1 cellular context compared by ENCODE assay signal in the genomic region with DNA sequence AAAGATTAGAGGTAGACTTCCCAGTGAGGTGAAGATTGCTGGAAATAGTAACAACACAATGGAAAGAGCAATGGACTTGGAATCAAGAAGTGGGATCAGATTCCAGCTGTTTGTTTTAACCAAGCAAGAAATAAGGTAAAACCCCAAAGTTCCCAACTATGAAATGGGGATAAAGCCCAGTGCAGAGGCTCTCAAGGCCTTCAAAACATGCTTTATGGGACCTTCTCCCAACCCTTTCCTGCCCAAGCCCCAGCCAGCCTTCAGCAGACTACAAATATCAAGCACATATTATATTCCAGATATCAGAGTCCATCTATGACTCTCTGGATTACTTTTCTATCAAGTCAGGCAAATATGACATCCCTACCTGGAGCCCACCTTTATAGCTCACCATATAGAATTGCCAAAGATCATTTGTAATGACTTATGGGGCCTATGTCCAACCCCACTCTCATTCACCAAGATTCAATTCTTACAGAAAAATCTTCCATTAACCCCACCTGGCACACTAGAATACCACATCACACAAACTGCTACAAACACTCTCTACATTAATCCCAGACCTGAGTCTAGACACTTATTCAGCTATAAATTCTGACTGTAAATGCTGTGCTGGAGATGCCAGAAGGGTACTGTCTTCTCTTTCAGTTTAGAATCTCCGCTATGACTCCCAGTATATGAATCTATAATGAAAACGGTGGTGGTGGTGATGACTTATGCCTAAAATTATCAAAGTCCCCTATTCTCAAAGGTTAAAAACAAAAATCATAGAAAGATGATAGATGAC.
TF ChIP-seq lines count a peak whose summit lies in the region.

No MANE protein-coding gene starts in this region.

TF ChIP-seq in GM12878, 131 proteins besides CTCF, POLR2A, EP300 and RAD21:
- no peak for TF ChIP-seq GABPA (IDR thresholded peaks at IDR 0.05; ENCODE audit: low read depth)
- TF ChIP-seq NRF1 (conservative IDR thresholded peaks at IDR 0.05; ENCODE audit: low read depth, low read length) = no peak
- TF ChIP-seq, protein P1, sequence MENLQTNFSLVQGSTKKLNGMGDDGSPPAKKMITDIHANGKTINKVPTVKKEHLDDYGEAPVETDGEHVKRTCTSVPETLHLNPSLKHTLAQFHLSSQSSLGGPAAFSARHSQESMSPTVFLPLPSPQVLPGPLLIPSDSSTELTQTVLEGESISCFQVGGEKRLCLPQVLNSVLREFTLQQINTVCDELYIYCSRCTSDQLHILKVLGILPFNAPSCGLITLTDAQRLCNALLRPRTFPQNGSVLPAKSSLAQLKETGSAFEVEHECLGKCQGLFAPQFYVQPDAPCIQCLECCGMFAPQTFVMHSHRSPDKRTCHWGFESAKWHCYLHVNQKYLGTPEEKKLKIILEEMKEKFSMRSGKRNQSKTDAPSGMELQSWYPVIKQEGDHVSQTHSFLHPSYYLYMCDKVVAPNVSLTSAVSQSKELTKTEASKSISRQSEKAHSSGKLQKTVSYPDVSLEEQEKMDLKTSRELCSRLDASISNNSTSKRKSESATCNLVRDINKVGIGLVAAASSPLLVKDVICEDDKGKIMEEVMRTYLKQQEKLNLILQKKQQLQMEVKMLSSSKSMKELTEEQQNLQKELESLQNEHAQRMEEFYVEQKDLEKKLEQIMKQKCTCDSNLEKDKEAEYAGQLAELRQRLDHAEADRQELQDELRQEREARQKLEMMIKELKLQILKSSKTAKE (IDR thresholded peaks at IDR 0.05; ENCODE audit: low read depth, poor library complexity, severe bottlenecking) = no peak
- TF ChIP-seq RELA (IDR thresholded peaks at IDR 0.05; ENCODE audit: borderline replicate concordance, partially characterized antibody) = no peak
- no peak for TF ChIP-seq TARDBP (IDR thresholded peaks at IDR 0.05; ENCODE audit: borderline replicate concordance)
- no peak for TF ChIP-seq ETV6 (conservative IDR thresholded peaks at IDR 0.05 in 1 of 2, IDR thresholded peaks at IDR 0.05 in 1 of 2; ENCODE audit: borderline replicate concordance in 1 of 2, low read depth in 1 of 2)
- TF ChIP-seq CBFB (IDR thresholded peaks at IDR 0.05; ENCODE audit: low read depth) = no peak
- TF ChIP-seq, protein P2, sequence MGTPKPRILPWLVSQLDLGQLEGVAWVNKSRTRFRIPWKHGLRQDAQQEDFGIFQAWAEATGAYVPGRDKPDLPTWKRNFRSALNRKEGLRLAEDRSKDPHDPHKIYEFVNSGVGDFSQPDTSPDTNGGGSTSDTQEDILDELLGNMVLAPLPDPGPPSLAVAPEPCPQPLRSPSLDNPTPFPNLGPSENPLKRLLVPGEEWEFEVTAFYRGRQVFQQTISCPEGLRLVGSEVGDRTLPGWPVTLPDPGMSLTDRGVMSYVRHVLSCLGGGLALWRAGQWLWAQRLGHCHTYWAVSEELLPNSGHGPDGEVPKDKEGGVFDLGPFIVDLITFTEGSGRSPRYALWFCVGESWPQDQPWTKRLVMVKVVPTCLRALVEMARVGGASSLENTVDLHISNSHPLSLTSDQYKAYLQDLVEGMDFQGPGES (IDR thresholded peaks at IDR 0.05) = no peak
- no peak for TF ChIP-seq NBN (IDR thresholded peaks at IDR 0.05)
- TF ChIP-seq MYC (IDR thresholded peaks at IDR 0.05; ENCODE audit: insufficient read depth, insufficient read length, insufficient replicate concordance, low read length, severe bottlenecking) = no peak
- TF ChIP-seq, protein P3, sequence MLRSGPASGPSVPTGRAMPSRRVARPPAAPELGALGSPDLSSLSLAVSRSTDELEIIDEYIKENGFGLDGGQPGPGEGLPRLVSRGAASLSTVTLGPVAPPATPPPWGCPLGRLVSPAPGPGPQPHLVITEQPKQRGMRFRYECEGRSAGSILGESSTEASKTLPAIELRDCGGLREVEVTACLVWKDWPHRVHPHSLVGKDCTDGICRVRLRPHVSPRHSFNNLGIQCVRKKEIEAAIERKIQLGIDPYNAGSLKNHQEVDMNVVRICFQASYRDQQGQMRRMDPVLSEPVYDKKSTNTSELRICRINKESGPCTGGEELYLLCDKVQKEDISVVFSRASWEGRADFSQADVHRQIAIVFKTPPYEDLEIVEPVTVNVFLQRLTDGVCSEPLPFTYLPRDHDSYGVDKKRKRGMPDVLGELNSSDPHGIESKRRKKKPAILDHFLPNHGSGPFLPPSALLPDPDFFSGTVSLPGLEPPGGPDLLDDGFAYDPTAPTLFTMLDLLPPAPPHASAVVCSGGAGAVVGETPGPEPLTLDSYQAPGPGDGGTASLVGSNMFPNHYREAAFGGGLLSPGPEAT (IDR thresholded peaks at IDR 0.05; ENCODE audit: low read depth) = no peak
- TF ChIP-seq SRF (IDR thresholded peaks at IDR 0.05; ENCODE audit: low read depth in 2 of 2, low read length in 2 of 2) = no peak
- no peak for TF ChIP-seq RUNX3 (IDR thresholded peaks at IDR 0.05; ENCODE audit: low read length)
